In genomic region chr9:19252174-19252884, GRCh38 we compare ENCODE assay signal across 25 cellular contexts. TPM values are rescaled to one million over a fixed set of nuclear protein-coding genes. Genes with fewer than 3 reads are reported as not detected.
DNase-seq lines count a peak whose midpoint lies in the region; ATAC-seq and TF ChIP-seq lines count a peak whose summit lies in the region.
"Had no signal": no experiment of that assay in that cellular context is flagged by ENCODE, and none has a peak within 500 bp of the region (broad histone marks: within the 10 kb centered on the region; RNA-seq: fewer than 3 reads in every experiment).

No MANE protein-coding gene starts in this region.

- no peak overlapping the region for H3K9ac ChIP-seq in endodermal cell (ENCODE audit: extremely low read depth, low read length, poor library complexity, severe bottlenecking)
- H3K9ac ChIP-seq in trophoblast cell (ENCODE audit: low read length), result no peak overlapping the region

- ATAC-seq in HG03521 (IDR thresholded peaks at IDR 0.05; ENCODE audit: unreplicated experiment), result no peak
- ATAC-seq: activated CD4-positive, CD25-positive, alpha-beta regulatory T cell treated with anti-CD3 and anti-CD28 coated beads, Interleukin-2, amount 50 U/mL, for 24 hours; activated CD8-positive, alpha-beta T cell treated with anti-CD3 and anti-CD28 coated beads, Interleukin-2, amount 10 ng/mL, durations not matched to agents 7 days and 5 days; gastrocnemius medialis; stimulated activated naive CD8-positive, alpha-beta T cell treated with anti-CD3 and anti-CD28 coated beads, Interleukin-15, amount 100 ng/mL, for 72 hours had no signal

- H3K4me3 ChIP-seq in endodermal cell (ENCODE audit: low read length) (no peak overlapping the region), trophoblast cell (ENCODE audit: low read depth, low read length) (no peak overlapping the region)
- H3K4me3 ChIP-seq: dorsolateral prefrontal cortex, gastrocnemius medialis, transverse colon had no signal

- H3K23ac ChIP-seq in trophoblast cell (ENCODE audit: low read length), result no peak overlapping the region

- H2BK12ac ChIP-seq in trophoblast cell (ENCODE audit: low read length), result no peak overlapping the region

- H3K18ac ChIP-seq in trophoblast cell (ENCODE audit: low read length), result no peak overlapping the region

- DNase-seq in DMS 273 (lab: John Stamatoyannopoulos, UW; ENCODE audit: unreplicated experiment), result peak; percentile 21
- DNase-seq in DMS 273 treated with DMSO at 0.1 percent for 48 hours (lab: John Stamatoyannopoulos, UW), result no peak
- peak; percentile 58 for DNase-seq in NCI-H226
- no peak for DNase-seq in endodermal cell
- no peak for DNase-seq in trophoblast cell
- no peak for DNase-seq in DMS79 treated with DMSO at 0.1 percent for 48 hours (lab: John Stamatoyannopoulos, UW)
- DNase-seq in NCI-H1105 treated with DMSO at 0.1 percent for 48 hours (lab: John Stamatoyannopoulos, UW), result no peak
- DNase-seq: activated CD8-positive, alpha-beta T cell treated with anti-CD3 and anti-CD28 coated beads, Interleukin-2, amount 10 ng/mL, durations not matched to agents 7 days and 5 days; activated naive CD4-positive, alpha-beta T cell treated with Interleukin-2 at 50 U/mL for 16 hours; activated T-cell treated with anti-CD3 and anti-CD28 coated beads, Interleukin-2, amount 50 U/mL, for 1 hour; amygdala; central memory CD4-positive, alpha-beta T cell; dorsolateral prefrontal cortex; gastrocnemius medialis; KBM-7; NCI-H187 treated with DMSO at 0.1 percent for 48 hours; NCI-H446 treated with DMSO at 0.1 percent for 48 hours; stimulated activated CD4-positive, alpha-beta T cell treated with anti-CD3 and anti-CD28 coated beads, Interleukin-4, amount 100 ng/mL, for 4 hours; stimulated activated naive CD8-positive, alpha-beta T cell treated with anti-CD3 and anti-CD28 coated beads, Interleukin-15, amount 100 ng/mL, for 72 hours; T-helper 9 cell; transverse colon had no signal

- H3K27me3 ChIP-seq in endodermal cell (ENCODE audit: control insufficient read depth, insufficient read depth, low read length, poor library complexity, severe bottlenecking) (no peaks in the 10 kb centered on the region), trophoblast cell (ENCODE audit: insufficient read depth, low read length) (no peaks in the 10 kb centered on the region)
- H3K27me3 ChIP-seq: dorsolateral prefrontal cortex, gastrocnemius medialis, neutrophil, transverse colon had no signal

- peaks cover 3% of the 10 kb centered on the region for H3K36me3 Mint-ChIP-seq in endodermal cell (ENCODE audit: low read depth)

- peaks cover 19% of the 10 kb centered on the region for H3K4me1 Mint-ChIP-seq in endodermal cell

- H3K27me3 Mint-ChIP-seq in endodermal cell (ENCODE audit: insufficient read depth), result no peaks in the 10 kb centered on the region
- H3K27me3 Mint-ChIP-seq: stimulated activated naive CD8-positive, alpha-beta T cell treated with anti-CD3 and anti-CD28 coated beads, Interleukin-15, amount 100 ng/mL, for 72 hours had no signal

- H3K27ac ChIP-seq in endodermal cell (ENCODE audit: low read depth, low read length), result no peak overlapping the region
- H3K27ac ChIP-seq in trophoblast cell (ENCODE audit: low read depth, low read length), result no peak overlapping the region
- H3K27ac ChIP-seq: 22Rv1, dorsolateral prefrontal cortex, gastrocnemius medialis, neutrophil, transverse colon had no signal

- no peak overlapping the region for H3K4me3 Mint-ChIP-seq in endodermal cell
- H3K4me3 Mint-ChIP-seq: activated CD8-positive, alpha-beta T cell treated with anti-CD3 and anti-CD28 coated beads, Interleukin-2, amount 10 ng/mL, durations not matched to agents 7 days and 5 days; stimulated activated naive CD8-positive, alpha-beta T cell treated with anti-CD3 and anti-CD28 coated beads, Interleukin-15, amount 100 ng/mL, for 72 hours had no signal

- peaks cover 11% of the 10 kb centered on the region for H3K79me2 ChIP-seq in trophoblast cell (ENCODE audit: control insufficient read depth, insufficient read depth, low read length, poor library complexity)

- TF ChIP-seq CTCF in endodermal cell (conservative IDR thresholded peaks at IDR 0.05), result no peak

- H3K4me1 ChIP-seq in endodermal cell (ENCODE audit: control insufficient read depth, insufficient read depth, low read length) (peaks cover 5% of the 10 kb centered on the region), trophoblast cell (ENCODE audit: control insufficient read depth in 1 of 2, insufficient read depth in 2 of 2, low read length in 2 of 2) (no peaks in the 10 kb centered on the region)

- H3K4me2 ChIP-seq in trophoblast cell (ENCODE audit: low read length), result no peak overlapping the region

- no peak overlapping the region for H4K12ac ChIP-seq in trophoblast cell (ENCODE audit: low read depth, low read length)

- H3K14ac ChIP-seq in trophoblast cell (ENCODE audit: low read length), result no peak overlapping the region

- H3K4ac ChIP-seq in trophoblast cell (ENCODE audit: low read depth, low read length), result peak overlapping the region; percentile 59

- no peak overlapping the region for H2BK120ac ChIP-seq in trophoblast cell (ENCODE audit: insufficient read depth, low read length, poor library complexity)

- H3K9me3 ChIP-seq in endodermal cell (ENCODE audit: control insufficient read depth, low read length), result no peaks in the 10 kb centered on the region
- H3K9me3 ChIP-seq in trophoblast cell (ENCODE audit: insufficient read depth, low read depth, low read length), result no peaks in the 10 kb centered on the region
- H3K9me3 ChIP-seq: gastrocnemius medialis, neutrophil, transverse colon had no signal

- H2AFZ ChIP-seq in trophoblast cell (ENCODE audit: insufficient read depth, low read length, poor library complexity), result no peak overlapping the region

- no peak overlapping the region for H4K91ac ChIP-seq in trophoblast cell (ENCODE audit: low read depth, low read length)

- H3K36me3 ChIP-seq in endodermal cell (ENCODE audit: control insufficient read depth, insufficient read depth, low read length), result no peaks in the 10 kb centered on the region
- peaks cover 1 to 2% of the 10 kb centered on the region in 2 experiments for H3K36me3 ChIP-seq in trophoblast cell (ENCODE audit: control insufficient read depth in 1 of 2, insufficient read depth in 2 of 2, low read length in 2 of 2)
- H3K36me3 ChIP-seq: gastrocnemius medialis, neutrophil, transverse colon had no signal

- H2AK5ac ChIP-seq in trophoblast cell (ENCODE audit: low read length), result no peak overlapping the region

- H4K8ac ChIP-seq in trophoblast cell (ENCODE audit: low read depth, low read length), result no peak overlapping the region

- no peaks in the 10 kb centered on the region for H3K79me1 ChIP-seq in trophoblast cell (ENCODE audit: low read length)

- H3K27ac Mint-ChIP-seq in endodermal cell, result peak overlapping the region; percentile 77
- H3K27ac Mint-ChIP-seq: activated CD8-positive, alpha-beta T cell treated with anti-CD3 and anti-CD28 coated beads, Interleukin-2, amount 10 ng/mL, durations not matched to agents 7 days and 5 days had no signal

- no peak overlapping the region for H2BK5ac ChIP-seq in trophoblast cell (ENCODE audit: low read depth, low read length, poor library complexity)

- H3K9me3 Mint-ChIP-seq in endodermal cell, result no peaks in the 10 kb centered on the region
- H3K9me3 Mint-ChIP-seq: stimulated activated naive CD8-positive, alpha-beta T cell treated with anti-CD3 and anti-CD28 coated beads, Interleukin-15, amount 100 ng/mL, for 72 hours had no signal

- 88 to 100% methylated on average over 2 to 7 of the region's 7 CpGs for WGBS in endodermal cell (ENCODE audit: insufficient coverage in 1 of 2, insufficient read length in 1 of 2), 2 experiments
- no CpG with 5 or more reads among the region's 7 CpGs for WGBS in trophoblast cell (ENCODE audit: extremely low coverage, insufficient coverage, insufficient read length)

RNA-seq across cellular contexts. Expression of gene DENND4C, which starts 21.8 kb away (rescaled TPM):
- total RNA-seq in endodermal cell, result 10 to 100 TPM; 25.4 to 27.2 TPM
- polyA plus RNA-seq in endodermal cell (2013, experiment 1 of 2), result 18.5 TPM
- 19.5 TPM for polyA plus RNA-seq in endodermal cell (2013, experiment 2 of 2)
- 16.0 and 16.1 TPM in 2 replicates for polyA plus RNA-seq in trophoblast cell (2013)

Comparison
In these comparisons a context has a peak if more than half of its experiments do, and no peak if none do; other contexts are left out.
1. DNase-seq: peak in DMS 273 (single experiment) and NCI-H226 (single experiment); none in DMS 273 treated with DMSO at 0.1 percent for 48 hours (single experiment), endodermal cell (single experiment), trophoblast cell (0 of 2), DMS79 treated with DMSO at 0.1 percent for 48 hours (single experiment) and NCI-H1105 treated with DMSO at 0.1 percent for 48 hours (single experiment).